13 cellular contexts compared by ENCODE assay signal in genomic region chr11:43269229-43269928, GRCh38. TPM values are rescaled to one million over a fixed set of nuclear protein-coding genes. Genes with fewer than 3 reads are reported as not detected.
DNase-seq lines count a peak whose midpoint lies in the region; ATAC-seq and TF ChIP-seq lines count a peak whose summit lies in the region.
"Had no signal": no experiment of that assay in that cellular context is flagged by ENCODE, and none has a peak within 500 bp of the region (broad histone marks: within the 10 kb centered on the region; RNA-seq: fewer than 3 reads in every experiment).

No MANE protein-coding gene starts in this region.

- H3K27me3 ChIP-seq in iPS-15b (ENCODE audit: control insufficient read depth, insufficient read depth, low read length) (no peaks in the 10 kb centered on the region), sigmoid colon (no peaks in the 10 kb centered on the region)

- DNase-seq in NCI-H748 (lab: John Stamatoyannopoulos, UW; ENCODE audit: unreplicated experiment), result peak; percentile 26
- no peak for DNase-seq in NCI-H748 treated with DMSO at 0.1 percent for 48 hours (lab: John Stamatoyannopoulos, UW)
- DNase-seq in anterior cingulate cortex (lab: John Stamatoyannopoulos, UW), result peak in 38 of 58 donors; percentile 1 to 51 (median 19)
- peak; percentile 65 for DNase-seq in sigmoid colon
- DNase-seq in stimulated activated naive B cell treated with anti-CD40 and anti-IgM and Interleukin-4, amounts not matched to agents 10 μg/mL and 1 μg/mL and 100 μg/mL, for 72 hours, result no peak
- DNase-seq in activated CD4-positive, alpha-beta memory T cell treated with anti-CD3 and anti-CD28 coated beads for 36 hours, result no peak
- DNase-seq in mucosa of gallbladder (ENCODE audit: low spot score), result no peak
- DNase-seq: activated CD8-positive, alpha-beta memory T cell treated with anti-CD3 and anti-CD28 coated beads, Interleukin-2, amount 50 U/mL, for 4 hours; activated naive CD4-positive, alpha-beta T cell treated with anti-CD3 and anti-CD28 coated beads, Interleukin-2, amount 50 U/mL, for 16 hours; lower lobe of right lung; NCI-H1694 treated with DMSO at 0.1 percent for 48 hours had no signal

- no peak overlapping the region for H3K9ac ChIP-seq in iPS-15b (ENCODE audit: low read depth, low read length)

- no peak overlapping the region for H3K27ac Mint-ChIP-seq in stimulated activated naive B cell treated with anti-CD40 and anti-IgM and Interleukin-4, amounts not matched to agents 10 μg/mL and 1 μg/mL and 100 μg/mL, for 72 hours
- H3K27ac Mint-ChIP-seq in activated CD4-positive, alpha-beta memory T cell treated with anti-CD3 and anti-CD28 coated beads for 36 hours, result no peak overlapping the region

- TF ChIP-seq EP300 in sigmoid colon (IDR thresholded peaks at IDR 0.05), result no peak

- peaks cover 0 to 4% of the 10 kb centered on the region in 2 donors for H3K27me3 Mint-ChIP-seq in stimulated activated naive B cell treated with anti-CD40 and anti-IgM and Interleukin-4, amounts not matched to agents 10 μg/mL and 1 μg/mL and 100 μg/mL, for 72 hours
- peaks cover 2% of the 10 kb centered on the region for H3K27me3 Mint-ChIP-seq in activated CD4-positive, alpha-beta memory T cell treated with anti-CD3 and anti-CD28 coated beads for 36 hours

- no peaks in the 10 kb centered on the region for H3K36me3 ChIP-seq in iPS-15b (ENCODE audit: control insufficient read depth, insufficient read depth, low read length)
- H3K36me3 ChIP-seq in sigmoid colon, result no peaks in the 10 kb centered on the region
- H3K36me3 ChIP-seq: lower lobe of right lung had no signal

- no peak for TF ChIP-seq CTCF in sigmoid colon (IDR thresholded peaks at IDR 0.05)

- H3K4me3 Mint-ChIP-seq in stimulated activated naive B cell treated with anti-CD40 and anti-IgM and Interleukin-4, amounts not matched to agents 10 μg/mL and 1 μg/mL and 100 μg/mL, for 72 hours, result no peak overlapping the region
- H3K4me3 Mint-ChIP-seq in activated CD4-positive, alpha-beta memory T cell treated with anti-CD3 and anti-CD28 coated beads for 36 hours, result no peak overlapping the region

- intact Hi-C loops in sigmoid colon (cut with DNase I), result no loop called here
- intact Hi-C loops in activated CD4-positive, alpha-beta memory T cell treated with anti-CD3 and anti-CD28 coated beads for 36 hours (cut with micrococcal nuclease), result no loop called here

- CTCF ChIA-PET in activated CD4-positive, alpha-beta memory T cell treated with anti-CD3 and anti-CD28 coated beads for 36 hours (lab: Charles Lee), result no interaction called here

- POLR2A ChIA-PET in activated CD4-positive, alpha-beta memory T cell treated with anti-CD3 and anti-CD28 coated beads for 36 hours (lab: Charles Lee), result no interaction called here

- TF ChIP-seq POLR2A in sigmoid colon (IDR thresholded peaks at IDR 0.05), result no peak

- H3K27ac ChIP-seq in sigmoid colon, result no peak overlapping the region
- H3K27ac ChIP-seq: A549, lower lobe of right lung had no signal

- ATAC-seq in stimulated activated naive B cell treated with anti-CD40 and anti-IgM and Interleukin-4, amounts not matched to agents 10 μg/mL and 1 μg/mL and 100 μg/mL, for 72 hours (replicated peaks), result no peak
- ATAC-seq: lower lobe of right lung had no signal

- H3K4me1 ChIP-seq in iPS-15b (ENCODE audit: control insufficient read depth, insufficient read depth, low read length) (peaks cover 2% of the 10 kb centered on the region), sigmoid colon (peaks cover 0 to 4% (median 0%) of the 10 kb centered on the region in 4 donors)
- H3K4me1 ChIP-seq: A549, lower lobe of right lung had no signal

- H3K4me3 ChIP-seq in iPS-15b (ENCODE audit: low read depth, low read length), result peak overlapping the region; percentile 3
- no peak overlapping the region for H3K4me3 ChIP-seq in sigmoid colon
- H3K4me3 ChIP-seq: A549, lower lobe of right lung had no signal

- H3K9me3 ChIP-seq in iPS-15b (ENCODE audit: control insufficient read depth, insufficient read depth, low read length) (no peaks in the 10 kb centered on the region), sigmoid colon (no peaks in the 10 kb centered on the region)
- H3K9me3 ChIP-seq: A549, lower lobe of right lung had no signal

- WGBS in sigmoid colon, 2 donors, result 41 to 62% methylated on average over 16 of the region's 16 CpGs

- no peaks in the 10 kb centered on the region for H3K36me3 Mint-ChIP-seq in stimulated activated naive B cell treated with anti-CD40 and anti-IgM and Interleukin-4, amounts not matched to agents 10 μg/mL and 1 μg/mL and 100 μg/mL, for 72 hours
- H3K36me3 Mint-ChIP-seq in activated CD4-positive, alpha-beta memory T cell treated with anti-CD3 and anti-CD28 coated beads for 36 hours, result no peaks in the 10 kb centered on the region

- H3K4me1 Mint-ChIP-seq in stimulated activated naive B cell treated with anti-CD40 and anti-IgM and Interleukin-4, amounts not matched to agents 10 μg/mL and 1 μg/mL and 100 μg/mL, for 72 hours, result no peaks in the 10 kb centered on the region
- H3K4me1 Mint-ChIP-seq in activated CD4-positive, alpha-beta memory T cell treated with anti-CD3 and anti-CD28 coated beads for 36 hours (ENCODE audit: low read depth), result no peaks in the 10 kb centered on the region

- peaks cover 5 to 12% of the 10 kb centered on the region in 2 donors for H3K9me3 Mint-ChIP-seq in stimulated activated naive B cell treated with anti-CD40 and anti-IgM and Interleukin-4, amounts not matched to agents 10 μg/mL and 1 μg/mL and 100 μg/mL, for 72 hours
- H3K9me3 Mint-ChIP-seq in activated CD4-positive, alpha-beta memory T cell treated with anti-CD3 and anti-CD28 coated beads for 36 hours, result peaks cover 6% of the 10 kb centered on the region

RNA-seq across cellular contexts. Expression of gene API5, which starts 42.4 kb away (rescaled TPM):
- total RNA-seq in sigmoid colon (100 to 1,000 TPM in 3 of 4 donors, 10 to 100 TPM in 1; 73.7 to 125 (median 113) TPM), mucosa of gallbladder (89.1 TPM)
- polyA plus RNA-seq in sigmoid colon, result 10 to 100 TPM; 38.4 to 45.6 (median 44.6) TPM
- 100 to 1,000 TPM; 154 to 166 TPM for total RNA-seq in activated CD4-positive, alpha-beta memory T cell treated with anti-CD3 and anti-CD28 coated beads for 36 hours

Comparison
In these comparisons a context has a peak if more than half of its experiments do, and no peak if none do; other contexts are left out.
1. DNase-seq: peak in NCI-H748 (single experiment), anterior cingulate cortex (38 of 58) and sigmoid colon (single experiment); none in NCI-H748 treated with DMSO at 0.1 percent for 48 hours (single experiment), stimulated activated naive B cell treated with anti-CD40 and anti-IgM and Interleukin-4, amounts not matched to agents 10 μg/mL and 1 μg/mL and 100 μg/mL, for 72 hours (single experiment), activated CD4-positive, alpha-beta memory T cell treated with anti-CD3 and anti-CD28 coated beads for 36 hours (single experiment) and mucosa of gallbladder (single experiment).